ENCODE assay signal across 1 cellular context in the genomic region with DNA sequence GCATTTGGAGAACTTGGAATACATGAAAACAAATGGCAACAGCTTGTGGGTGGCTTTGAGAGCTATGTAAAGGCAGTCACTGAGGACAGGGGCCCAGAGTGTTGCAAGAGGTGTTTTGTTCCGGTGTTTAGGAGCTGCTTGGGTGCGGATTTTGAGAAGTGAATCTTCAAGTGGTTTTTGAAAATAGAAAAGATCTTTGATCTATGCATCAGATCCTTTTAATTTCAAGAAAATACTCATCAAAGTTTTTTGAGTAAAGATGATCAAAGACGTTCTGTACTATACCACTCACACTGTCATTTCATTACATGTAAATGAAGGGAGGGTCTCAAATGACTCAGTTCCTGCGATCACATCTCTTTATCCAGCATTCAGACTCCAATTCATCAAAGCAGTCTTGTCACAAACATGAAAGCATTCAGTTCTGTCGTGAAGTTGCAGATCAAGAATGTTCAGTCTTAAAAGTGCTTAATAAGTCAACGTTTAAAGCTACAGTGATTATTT.
TF ChIP-seq lines count a peak whose summit lies in the region.

No MANE protein-coding gene starts in this region.

TF ChIP-seq in SK-N-SH, 30 proteins besides CTCF, POLR2A, EP300 and RAD21 (continued from another document):
- TF ChIP-seq, protein P1, sequence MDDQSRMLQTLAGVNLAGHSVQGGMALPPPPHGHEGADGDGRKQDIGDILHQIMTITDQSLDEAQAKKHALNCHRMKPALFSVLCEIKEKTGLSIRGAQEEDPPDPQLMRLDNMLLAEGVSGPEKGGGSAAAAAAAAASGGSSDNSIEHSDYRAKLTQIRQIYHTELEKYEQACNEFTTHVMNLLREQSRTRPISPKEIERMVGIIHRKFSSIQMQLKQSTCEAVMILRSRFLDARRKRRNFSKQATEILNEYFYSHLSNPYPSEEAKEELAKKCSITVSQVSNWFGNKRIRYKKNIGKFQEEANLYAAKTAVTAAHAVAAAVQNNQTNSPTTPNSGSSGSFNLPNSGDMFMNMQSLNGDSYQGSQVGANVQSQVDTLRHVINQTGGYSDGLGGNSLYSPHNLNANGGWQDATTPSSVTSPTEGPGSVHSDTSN (IDR thresholded peaks at IDR 0.05): no peak
- TF ChIP-seq EZH2phosphoT487 (IDR thresholded peaks at IDR 0.05; ENCODE audit: borderline replicate concordance, low read depth) (no peak), ELF1 (IDR thresholded peaks at IDR 0.05) (no peak), MEF2A (IDR thresholded peaks at IDR 0.05; ENCODE audit: borderline replicate concordance, low read depth) (no peak), GABPA (IDR thresholded peaks at IDR 0.05; ENCODE audit: low read depth) (no peak), GATA2 (CRISPR knock-in tag; IDR thresholded peaks at IDR 0.05) (no peak), TEAD4 (IDR thresholded peaks at IDR 0.05; ENCODE audit: borderline replicate concordance, insufficient read depth) (no peak)
- TF ChIP-seq, protein P2, sequence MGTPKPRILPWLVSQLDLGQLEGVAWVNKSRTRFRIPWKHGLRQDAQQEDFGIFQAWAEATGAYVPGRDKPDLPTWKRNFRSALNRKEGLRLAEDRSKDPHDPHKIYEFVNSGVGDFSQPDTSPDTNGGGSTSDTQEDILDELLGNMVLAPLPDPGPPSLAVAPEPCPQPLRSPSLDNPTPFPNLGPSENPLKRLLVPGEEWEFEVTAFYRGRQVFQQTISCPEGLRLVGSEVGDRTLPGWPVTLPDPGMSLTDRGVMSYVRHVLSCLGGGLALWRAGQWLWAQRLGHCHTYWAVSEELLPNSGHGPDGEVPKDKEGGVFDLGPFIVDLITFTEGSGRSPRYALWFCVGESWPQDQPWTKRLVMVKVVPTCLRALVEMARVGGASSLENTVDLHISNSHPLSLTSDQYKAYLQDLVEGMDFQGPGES (IDR thresholded peaks at IDR 0.05; ENCODE audit: low read depth, low read length): no peak
